8 cellular contexts compared by ENCODE assay signal in genomic region chr7:149773446-149774236, GRCh38. TPM values are rescaled to one million over a fixed set of nuclear protein-coding genes. Genes with fewer than 3 reads are reported as not detected.
A peak's percentile ranks its signal among the peaks of the same experiment; 100 is the strongest.
DNase-seq lines count a peak whose midpoint lies in the region; TF ChIP-seq lines count a peak whose summit lies in the region.

A gene with protein sequence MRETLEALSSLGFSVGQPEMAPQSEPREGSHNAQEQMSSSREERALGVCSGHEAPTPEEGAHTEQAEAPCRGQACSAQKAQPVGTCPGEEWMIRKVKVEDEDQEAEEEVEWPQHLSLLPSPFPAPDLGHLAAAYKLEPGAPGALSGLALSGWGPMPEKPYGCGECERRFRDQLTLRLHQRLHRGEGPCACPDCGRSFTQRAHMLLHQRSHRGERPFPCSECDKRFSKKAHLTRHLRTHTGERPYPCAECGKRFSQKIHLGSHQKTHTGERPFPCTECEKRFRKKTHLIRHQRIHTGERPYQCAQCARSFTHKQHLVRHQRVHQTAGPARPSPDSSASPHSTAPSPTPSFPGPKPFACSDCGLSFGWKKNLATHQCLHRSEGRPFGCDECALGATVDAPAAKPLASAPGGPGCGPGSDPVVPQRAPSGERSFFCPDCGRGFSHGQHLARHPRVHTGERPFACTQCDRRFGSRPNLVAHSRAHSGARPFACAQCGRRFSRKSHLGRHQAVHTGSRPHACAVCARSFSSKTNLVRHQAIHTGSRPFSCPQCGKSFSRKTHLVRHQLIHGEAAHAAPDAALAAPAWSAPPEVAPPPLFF (minus strand): TSS chr7:149773588. CDS start chr7:149771032, 2,556 bp downstream.

- peak within 1 kb of the TSS in 4 of 7 donors; percentile 38 to 82 (median 58) for H3K27ac Mint-ChIP-seq in CD4-positive, alpha-beta memory T cell
- no peak within 1 kb of the TSS for H3K27ac Mint-ChIP-seq in activated CD4-positive, alpha-beta memory T cell treated with anti-CD3 and anti-CD28 coated beads for 36 hours

- no peaks in the 10 kb centered on the region for H3K36me3 ChIP-seq in CD4-positive, alpha-beta memory T cell (ENCODE audit: insufficient read depth, low read length)
- peaks cover 2 to 3% of the 10 kb centered on the region in 2 donors for H3K36me3 ChIP-seq in esophagus (ENCODE audit: control insufficient read depth in 2 of 2, insufficient read depth in 2 of 2, low read length in 1 of 2)
- H3K36me3 ChIP-seq in tibial artery = peaks cover 0 to 3% (median 0%) of the 10 kb centered on the region in 3 donors

- DNase-seq in CD4-positive, alpha-beta memory T cell = peak; percentile 29 to 67 (median 46)
- DNase-seq in NCI-H1048 (lab: John Stamatoyannopoulos, UW) (peak; percentile 19), myocyte (ENCODE audit: low read depth) (peak; percentile 32), tibial artery (peak; percentile 38 to 81), iPS-NIHi7 (ENCODE audit: extremely low spot score) (no peak), EL (no peak)
- DNase-seq in activated CD4-positive, alpha-beta memory T cell treated with anti-CD3 and anti-CD28 coated beads for 36 hours = peak; percentile 34

- H3K36me3 Mint-ChIP-seq in CD4-positive, alpha-beta memory T cell = no peaks in the 10 kb centered on the region
- no peaks in the 10 kb centered on the region for H3K36me3 Mint-ChIP-seq in activated CD4-positive, alpha-beta memory T cell treated with anti-CD3 and anti-CD28 coated beads for 36 hours

- peaks cover 16% of the 10 kb centered on the region for H3K4me1 ChIP-seq in CD4-positive, alpha-beta memory T cell (ENCODE audit: insufficient read depth, low read length)
- H3K4me1 ChIP-seq in esophagus (ENCODE audit: control insufficient read depth in 2 of 2, insufficient read depth in 2 of 2, low read length in 1 of 2) (peaks cover 3 to 12% of the 10 kb centered on the region in 2 donors), tibial artery (peaks cover 0 to 30% (median 22%) of the 10 kb centered on the region in 4 donors)

- CTCF ChIA-PET in CD4-positive, alpha-beta memory T cell (lab: Charles Lee; ENCODE audit: partially characterized antibody) = no interaction called here
- CTCF ChIA-PET in activated CD4-positive, alpha-beta memory T cell treated with anti-CD3 and anti-CD28 coated beads for 36 hours (lab: Charles Lee) = interaction anchor here (0.6 to 1.7 kb wide), 5 partner anchors 31 to 553 kb away, joined by 3 to 5 read pairs (median 4); no protein-coding TSS in a partner anchor

- no peaks in the 10 kb centered on the region for H3K9me3 Mint-ChIP-seq in CD4-positive, alpha-beta memory T cell
- no peaks in the 10 kb centered on the region for H3K9me3 Mint-ChIP-seq in activated CD4-positive, alpha-beta memory T cell treated with anti-CD3 and anti-CD28 coated beads for 36 hours

- TF ChIP-seq CTCF in tibial artery (IDR thresholded peaks at IDR 0.05) = no peak

- H3K9me3 ChIP-seq in CD4-positive, alpha-beta memory T cell (ENCODE audit: control insufficient read depth in 1 of 2, low read length in 2 of 2) = no peaks in the 10 kb centered on the region
- H3K9me3 ChIP-seq in esophagus (ENCODE audit: control insufficient read depth in 2 of 2, insufficient read depth in 1 of 2, low read depth in 1 of 2, low read length in 1 of 2) = no peaks in the 10 kb centered on the region
- no peaks in the 10 kb centered on the region for H3K9me3 ChIP-seq in tibial artery

- H3K4me1 Mint-ChIP-seq in CD4-positive, alpha-beta memory T cell = peaks cover 3 to 17% (median 6%) of the 10 kb centered on the region in 4 donors
- H3K4me1 Mint-ChIP-seq in activated CD4-positive, alpha-beta memory T cell treated with anti-CD3 and anti-CD28 coated beads for 36 hours (ENCODE audit: low read depth) = peaks cover 1% of the 10 kb centered on the region

- no peak within 1 kb of the TSS for H3K27ac ChIP-seq in CD4-positive, alpha-beta memory T cell (ENCODE audit: low read depth, low read length)
- H3K27ac ChIP-seq in esophagus (ENCODE audit: low read depth in 2 of 2, low read length in 1 of 2) (peak within 1 kb of the TSS; percentile 58 to 61), tibial artery (peak within 1 kb of the TSS; percentile 33 to 61)

- POLR2A ChIA-PET in CD4-positive, alpha-beta memory T cell (lab: Charles Lee; ENCODE audit: partially characterized antibody) = interaction anchor here (1.0 kb wide), 1 partner anchor 65 kb away, joined by 3 read pairs; the partner anchor contains the start of gene ZNF862
- POLR2A ChIA-PET in activated CD4-positive, alpha-beta memory T cell treated with anti-CD3 and anti-CD28 coated beads for 36 hours (lab: Charles Lee) = no interaction called here

- intact Hi-C loops in CD4-positive, alpha-beta memory T cell (cut with micrococcal nuclease) = loop anchor here (1.0 to 2.0 kb wide), 3 partner anchors 59 to 99 kb away; partner anchors contain the start of genes ATP6V0E2 and ZNF862
- intact Hi-C loops in activated CD4-positive, alpha-beta memory T cell treated with anti-CD3 and anti-CD28 coated beads for 36 hours (cut with micrococcal nuclease) = loop anchor here (5.0 kb wide), 1 partner anchor 64 kb away; the partner anchor contains the start of gene ZNF862
- intact Hi-C loops in tibial artery (cut with DNase I; ENCODE audit: low total_unique reads) = loop anchor here (5.0 to 10.0 kb wide), 2 partner anchors 56 to 631 kb away; a partner anchor contains a TSS

- H3K4me3 Mint-ChIP-seq in CD4-positive, alpha-beta memory T cell = peak within 1 kb of the TSS; percentile 81 to 91 (median 84)
- H3K4me3 Mint-ChIP-seq in activated CD4-positive, alpha-beta memory T cell treated with anti-CD3 and anti-CD28 coated beads for 36 hours = peak within 1 kb of the TSS; percentile 63

- H3K27me3 ChIP-seq in CD4-positive, alpha-beta memory T cell (ENCODE audit: insufficient read depth, low read length) = no peaks in the 10 kb centered on the region
- H3K27me3 ChIP-seq in esophagus (ENCODE audit: control insufficient read depth in 1 of 2, insufficient read depth in 2 of 2, low read length in 2 of 2) (no peaks in the 10 kb centered on the region), tibial artery (peaks cover 0 to 4% of the 10 kb centered on the region in 2 donors)

- no peaks in the 10 kb centered on the region for H3K27me3 Mint-ChIP-seq in CD4-positive, alpha-beta memory T cell
- peaks cover 2% of the 10 kb centered on the region for H3K27me3 Mint-ChIP-seq in activated CD4-positive, alpha-beta memory T cell treated with anti-CD3 and anti-CD28 coated beads for 36 hours

- WGBS in esophagus, 2 donors = 3 to 7% methylated on average over 20 to 57 of the region's 57 CpGs

- H3K4me3 ChIP-seq in CD4-positive, alpha-beta memory T cell (ENCODE audit: low read length in 2 of 2) = peak within 1 kb of the TSS in 1 of 2 donors; percentile 54
- peak within 1 kb of the TSS; percentile 60 to 67 for H3K4me3 ChIP-seq in esophagus (ENCODE audit: low read depth in 1 of 2, low read length in 2 of 2)
- H3K4me3 ChIP-seq in tibial artery = peak within 1 kb of the TSS; percentile 56 to 73

RNA-seq across cellular contexts. Expression of the gene that starts here (rescaled TPM):
- total RNA-seq in CD4-positive, alpha-beta memory T cell = 1 to 10 TPM; 2.3 to 2.7 TPM
- 1 to 10 TPM; 1.2 to 3.9 TPM for polyA plus RNA-seq in CD4-positive, alpha-beta memory T cell
- under 1 TPM; 0.41 to 0.45 TPM for total RNA-seq in activated CD4-positive, alpha-beta memory T cell treated with anti-CD3 and anti-CD28 coated beads for 36 hours
- polyA plus RNA-seq in esophagus = 1 to 10 TPM; 2.6 to 2.9 TPM
- total RNA-seq in myocyte = 2.5 and 5.3 TPM in 2 replicates
- polyA plus RNA-seq in myocyte (2012) = 0.10 TPM

Comparison
In these comparisons a context has a peak if more than half of its experiments do, and no peak if none do; other contexts are left out.
1. Peak in DNase-seq in activated CD4-positive, alpha-beta memory T cell treated with anti-CD3 and anti-CD28 coated beads for 36 hours; RNA of the gene not detected or under 1 TPM.
2. DNase-seq: peak in CD4-positive, alpha-beta memory T cell (5 of 5), NCI-H1048 (single experiment), myocyte (single experiment) and tibial artery (2 of 2); none in iPS-NIHi7 (single experiment) and EL (single experiment).